8 cellular contexts compared by ENCODE assay signal in the genomic region with DNA sequence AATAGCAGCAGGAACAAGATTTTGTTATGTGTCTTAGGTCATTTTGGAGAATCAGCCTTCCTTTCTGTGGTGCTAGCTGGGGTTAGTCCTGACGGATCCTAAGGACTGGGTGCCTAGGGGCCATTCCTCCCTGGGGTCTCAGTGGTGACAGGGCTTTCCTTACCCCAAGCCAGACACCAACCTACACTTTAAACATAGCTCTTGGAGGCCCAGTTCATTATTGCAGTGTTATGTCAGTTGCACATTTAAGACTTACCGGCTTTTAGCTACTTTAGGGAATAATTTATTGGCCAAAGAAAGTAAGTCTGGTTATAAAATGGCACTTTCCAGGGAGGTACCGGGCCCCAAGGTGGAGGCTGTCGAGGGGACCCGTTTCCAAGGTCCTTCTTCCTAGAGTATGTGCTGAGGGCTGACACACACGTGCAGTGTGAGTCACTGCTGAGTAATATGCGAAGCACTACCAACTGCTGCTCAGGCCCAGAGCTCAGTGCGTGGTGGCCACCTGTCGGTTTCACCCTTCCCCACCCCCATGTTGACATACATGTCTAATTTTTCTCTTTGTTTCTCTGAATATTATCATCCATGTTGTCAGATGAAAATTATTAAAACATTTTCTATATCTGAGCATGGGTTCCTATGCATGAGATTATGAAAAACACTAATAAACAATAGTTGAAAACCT. TPM values are rescaled to one million over a fixed set of nuclear protein-coding genes. Genes with fewer than 3 reads are reported as not detected.
DNase-seq lines count a peak whose midpoint lies in the region; ATAC-seq and TF ChIP-seq lines count a peak whose summit lies in the region.

No MANE protein-coding gene starts in this region.

- TF ChIP-seq POLR2A in upper lobe of left lung (IDR thresholded peaks at IDR 0.05), result no peak

- WGBS in upper lobe of left lung, 2 donors, result 86 to 92% methylated on average over 9 of the region's 9 CpGs

- TF ChIP-seq CTCF in upper lobe of left lung (IDR thresholded peaks at IDR 0.05), result no peak

- H3K9me3 ChIP-seq in upper lobe of left lung, result no peaks in the 10 kb centered on the region

- H3K4me3 ChIP-seq in upper lobe of left lung, result no peak overlapping the region

- no peaks in the 10 kb centered on the region for H3K27me3 ChIP-seq in upper lobe of left lung

- DNase-seq in AG20443 (ENCODE audit: low spot score), result peak; percentile 52
- DNase-seq in activated CD4-positive, alpha-beta T cell treated with anti-CD3 and anti-CD28 coated beads for 4 hours, result peak; percentile 7 to 10
- peak; percentile 27 to 90 for DNase-seq in lung microvascular endothelial cell (ENCODE audit: low read depth in 2 of 2)
- no peak for DNase-seq in NCI-H748 (lab: John Stamatoyannopoulos, UW; ENCODE audit: unreplicated experiment)
- no peak for DNase-seq in NCI-H1048 (lab: John Stamatoyannopoulos, UW)
- DNase-seq in upper lobe of left lung, result no peak

- ATAC-seq in GM19328 (IDR thresholded peaks at IDR 0.05; ENCODE audit: unreplicated experiment) (peak; percentile 98), HG03196 (IDR thresholded peaks at IDR 0.05; ENCODE audit: unreplicated experiment) (peak; percentile 92), upper lobe of left lung (ENCODE audit: low FRiP score in 2 of 2) (no peak)

- H3K36me3 ChIP-seq in upper lobe of left lung, result peaks cover 0 to 44% (median 10%) of the 10 kb centered on the region in 4 donors

- H3K4me1 ChIP-seq in upper lobe of left lung, result no peaks in the 10 kb centered on the region

- H3K27ac ChIP-seq in upper lobe of left lung, result no peak overlapping the region

- TF ChIP-seq EP300 in upper lobe of left lung (IDR thresholded peaks at IDR 0.05), result no peak

RNA-seq across cellular contexts. Expression of gene GRHL1, which starts 37.0 kb away (rescaled TPM):
- total RNA-seq in lung microvascular endothelial cell (0.22 and 0.40 TPM in 2 replicates), upper lobe of left lung (10 to 100 TPM in 3 of 6 donors, 1 to 10 TPM in 3; 4.3 to 18.0 (median 10.1) TPM)

Comparison
In these comparisons a context has a peak if more than half of its experiments do, and no peak if none do; other contexts are left out.
1. DNase-seq: peak in AG20443 (single experiment), activated CD4-positive, alpha-beta T cell treated with anti-CD3 and anti-CD28 coated beads for 4 hours (2 of 2) and lung microvascular endothelial cell (2 of 2); none in NCI-H748 (single experiment), NCI-H1048 (single experiment) and upper lobe of left lung (0 of 2).
2. ATAC-seq: peak in GM19328 (single experiment) and HG03196 (single experiment); none in upper lobe of left lung (0 of 2).